Comparison of ENCODE assay signal across 9 cellular contexts in the genomic region with DNA sequence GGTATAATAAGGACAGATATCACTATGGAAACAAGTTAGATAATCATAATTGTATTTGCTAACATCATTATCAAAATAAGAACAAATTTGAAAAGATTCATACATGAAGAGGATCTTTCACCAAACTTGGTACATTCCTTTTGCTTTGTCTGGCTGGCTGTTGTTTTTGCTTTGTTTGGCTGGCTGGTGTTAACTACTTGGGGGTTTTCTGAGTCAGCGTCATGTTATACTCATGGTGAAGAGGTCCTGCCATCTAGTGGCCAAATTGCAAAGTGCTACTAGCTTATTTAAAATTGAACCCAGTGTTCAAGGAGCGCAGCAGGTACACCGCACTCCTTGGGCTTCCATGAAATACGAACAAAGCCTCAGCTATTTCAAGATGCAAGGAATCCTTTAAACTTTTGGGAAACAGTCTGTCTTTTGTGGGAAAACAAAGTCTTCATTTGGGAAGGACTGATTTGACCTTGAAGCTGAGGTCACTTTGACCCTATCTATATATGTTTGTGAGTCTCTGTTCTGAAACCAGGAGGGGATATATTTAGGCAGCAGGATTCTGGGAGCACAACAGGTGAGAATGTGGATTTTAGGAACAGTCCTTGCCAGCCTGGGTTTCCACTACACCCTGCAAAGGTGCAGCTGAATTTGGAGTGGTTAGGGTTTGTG.
A peak's percentile ranks its signal among the peaks of the same experiment; 100 is the strongest.
DNase-seq lines count a peak whose midpoint lies in the region; ATAC-seq lines count a peak whose summit lies in the region.
"Had no signal": no experiment of that assay in that cellular context is flagged by ENCODE, and none has a peak within 500 bp of the region (broad histone marks: within the 10 kb centered on the region; RNA-seq: fewer than 3 reads in every experiment).

No MANE protein-coding gene starts in this region.

- no peak overlapping the region for H3K27ac ChIP-seq in caudate nucleus (ENCODE audit: low read depth, low read length)

- H3K36me3 ChIP-seq in MG63: no peaks in the 10 kb centered on the region

- DNase-seq in activated T-cell treated with anti-CD3 and anti-CD28 coated beads for 1 hour (ENCODE audit: low read depth): peak; percentile 0
- DNase-seq in activated T-cell treated with anti-CD3 and anti-CD28 coated beads, Interleukin-2, amount 50 U/mL, for 1 hour: no peak
- peak; percentile 42 for DNase-seq in MG63
- peak; percentile 67 for DNase-seq in SK-N-DZ (ENCODE audit: low spot score)
- DNase-seq in caudate nucleus (lab: John Stamatoyannopoulos, UW): peak in 38 of 61 donors; percentile 0 to 68 (median 8)
- DNase-seq in kidney tubule cell (ENCODE audit: low spot score): peak; percentile 77
- DNase-seq in stimulated activated CD4-positive, alpha-beta T cell treated with anti-CD3 and anti-CD28 coated beads, Interleukin-2, amount 100 ng/mL, for 48 hours: peak; percentile 31 to 61

- H3K9me3 ChIP-seq in MG63: no peaks in the 10 kb centered on the region

- H3K4me3 ChIP-seq in MG63: no peak overlapping the region
- H3K4me3 ChIP-seq: skin epidermis had no signal

- ATAC-seq in HG02571 (IDR thresholded peaks at IDR 0.05; ENCODE audit: unreplicated experiment): peak; percentile 94

- H3K27me3 ChIP-seq in MG63: no peaks in the 10 kb centered on the region
